Comparison of ENCODE assay signal across 28 cellular contexts in the genomic region with DNA sequence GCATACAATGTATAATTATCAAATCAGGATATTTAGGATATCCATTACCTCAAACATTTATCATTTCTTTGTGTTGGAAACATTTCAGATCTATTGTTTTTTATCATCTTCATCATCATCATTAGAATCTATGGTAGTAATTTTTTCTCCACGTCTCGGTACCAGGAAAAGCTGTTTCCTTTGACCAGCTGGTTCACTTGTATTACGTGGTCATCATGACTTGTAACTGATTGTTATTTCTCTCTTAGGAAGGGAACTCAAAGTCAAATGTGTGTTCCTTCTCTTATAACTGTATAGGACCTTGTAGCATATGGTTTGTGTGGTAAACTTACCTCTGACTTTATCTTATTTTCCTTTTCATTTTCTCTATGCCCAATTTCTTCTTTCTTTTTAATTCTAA.
"Had no signal": no experiment of that assay in that cellular context is flagged by ENCODE, and none has a peak within 500 bp of the region (broad histone marks: within the 10 kb centered on the region; RNA-seq: fewer than 3 reads in every experiment).

No MANE protein-coding gene starts in this region.

- H3K9me3 Mint-ChIP-seq: activated B cell treated with CpG ODN at 0.5 μM for 24 hours; activated CD8-positive, alpha-beta T cell treated with anti-CD3 and anti-CD28 coated beads for 36 hours; activated naive CD8-positive, alpha-beta T cell treated with anti-CD3 and anti-CD28 coated beads for 36 hours; activated T-cell treated with anti-CD3 and anti-CD28 coated beads, Interleukin-2, amount 50 U/mL, for 72 hours; mesothelial cell of epicardium; naive B cell; stimulated activated memory B cell treated with anti-CD40 and anti-IgM and Interleukin-4, amounts not matched to agents 10 μg/mL and 1 μg/mL and 100 μg/mL, for 72 hours; T-cell; T-helper 2 cell treated with Interferon-gamma antibody and Interleukin-4, amounts not matched to agents 5 μg/mL and 100 μg/mL, for 36 hours had no signal

- ATAC-seq: activated CD8-positive, alpha-beta T cell treated with anti-CD3 and anti-CD28 coated beads for 36 hours; activated T-cell treated with anti-CD3 and anti-CD28 coated beads, Interleukin-2, amount 50 U/mL, for 72 hours; body of pancreas; foreskin keratinocyte; sciatic nerve; stimulated activated memory B cell treated with anti-CD40 and anti-IgM and Interleukin-4, amounts not matched to agents 10 μg/mL and 1 μg/mL and 100 μg/mL, for 72 hours; T-cell had no signal

- H3K9me3 ChIP-seq: adrenal gland, body of pancreas, esophagus muscularis mucosa, left ventricle myocardium inferior, stomach, thyroid gland, upper lobe of left lung, vagina had no signal

- H3K27ac Mint-ChIP-seq: activated B cell treated with CpG ODN at 0.5 μM for 24 hours; activated CD8-positive, alpha-beta T cell treated with anti-CD3 and anti-CD28 coated beads for 36 hours; activated naive CD8-positive, alpha-beta T cell treated with anti-CD3 and anti-CD28 coated beads for 36 hours; mesothelial cell of epicardium; progenitor cell of endocrine pancreas; stimulated activated memory B cell treated with anti-CD40 and anti-IgM and Interleukin-4, amounts not matched to agents 10 μg/mL and 1 μg/mL and 100 μg/mL, for 72 hours; T-cell; T-helper 2 cell treated with Interferon-gamma antibody and Interleukin-4, amounts not matched to agents 5 μg/mL and 100 μg/mL, for 36 hours had no signal

- H3K4me3 Mint-ChIP-seq: activated B cell treated with CpG ODN at 0.5 μM for 24 hours; activated CD8-positive, alpha-beta T cell treated with anti-CD3 and anti-CD28 coated beads for 36 hours; activated naive CD8-positive, alpha-beta T cell treated with anti-CD3 and anti-CD28 coated beads for 36 hours; mesothelial cell of epicardium; naive B cell; stimulated activated memory B cell treated with anti-CD40 and anti-IgM and Interleukin-4, amounts not matched to agents 10 μg/mL and 1 μg/mL and 100 μg/mL, for 72 hours; T-cell; T-helper 2 cell treated with Interferon-gamma antibody and Interleukin-4, amounts not matched to agents 5 μg/mL and 100 μg/mL, for 36 hours had no signal

- DNase-seq: activated B cell treated with CpG ODN at 0.5 μM for 24 hours; activated CD4-positive, alpha-beta T cell treated with anti-CD3 and anti-CD28 coated beads, Interleukin-2, amount 50 U/mL, for 1 hour; activated CD8-positive, alpha-beta T cell treated with anti-CD3 and anti-CD28 coated beads for 36 hours; activated effector memory CD4-positive, alpha-beta T cell treated with Interleukin-2 at 50 U/mL for 16 hours; activated naive CD4-positive, alpha-beta T cell treated with Interleukin-2 at 50 U/mL for 16 hours; activated naive CD8-positive, alpha-beta T cell treated with anti-CD3 and anti-CD28 coated beads for 36 hours; activated T-cell treated with anti-CD3 and anti-CD28 coated beads, Interleukin-2, amount 50 U/mL, for 72 hours; adrenal gland; aorta; body of pancreas; foreskin keratinocyte; glutamatergic neuron; islet precursor cell; left ventricle myocardium inferior; naive B cell; stimulated activated CD4-positive, alpha-beta T cell treated with anti-CD3 and anti-CD28 coated beads, Interleukin-12 subunit alpha, Interleukin-12 subunit beta, amount 100 ng/mL, for 4 hours; stimulated activated CD4-positive, alpha-beta T cell treated with anti-CD3 and anti-CD28 coated beads, Interleukin-4, amount 100 ng/mL, for 24 hours; stomach; T-cell; thyroid gland; upper lobe of left lung had no signal

- H3K36me3 Mint-ChIP-seq: naive B cell; stimulated activated memory B cell treated with anti-CD40 and anti-IgM and Interleukin-4, amounts not matched to agents 10 μg/mL and 1 μg/mL and 100 μg/mL, for 72 hours; T-cell had no signal

- H3K27me3 Mint-ChIP-seq: activated B cell treated with CpG ODN at 0.5 μM for 24 hours; activated CD8-positive, alpha-beta T cell treated with anti-CD3 and anti-CD28 coated beads for 36 hours; activated naive CD8-positive, alpha-beta T cell treated with anti-CD3 and anti-CD28 coated beads for 36 hours; naive B cell; progenitor cell of endocrine pancreas; stimulated activated memory B cell treated with anti-CD40 and anti-IgM and Interleukin-4, amounts not matched to agents 10 μg/mL and 1 μg/mL and 100 μg/mL, for 72 hours; T-cell had no signal
